Comparison of ENCODE assay signal across 18 cellular contexts in the genomic region with DNA sequence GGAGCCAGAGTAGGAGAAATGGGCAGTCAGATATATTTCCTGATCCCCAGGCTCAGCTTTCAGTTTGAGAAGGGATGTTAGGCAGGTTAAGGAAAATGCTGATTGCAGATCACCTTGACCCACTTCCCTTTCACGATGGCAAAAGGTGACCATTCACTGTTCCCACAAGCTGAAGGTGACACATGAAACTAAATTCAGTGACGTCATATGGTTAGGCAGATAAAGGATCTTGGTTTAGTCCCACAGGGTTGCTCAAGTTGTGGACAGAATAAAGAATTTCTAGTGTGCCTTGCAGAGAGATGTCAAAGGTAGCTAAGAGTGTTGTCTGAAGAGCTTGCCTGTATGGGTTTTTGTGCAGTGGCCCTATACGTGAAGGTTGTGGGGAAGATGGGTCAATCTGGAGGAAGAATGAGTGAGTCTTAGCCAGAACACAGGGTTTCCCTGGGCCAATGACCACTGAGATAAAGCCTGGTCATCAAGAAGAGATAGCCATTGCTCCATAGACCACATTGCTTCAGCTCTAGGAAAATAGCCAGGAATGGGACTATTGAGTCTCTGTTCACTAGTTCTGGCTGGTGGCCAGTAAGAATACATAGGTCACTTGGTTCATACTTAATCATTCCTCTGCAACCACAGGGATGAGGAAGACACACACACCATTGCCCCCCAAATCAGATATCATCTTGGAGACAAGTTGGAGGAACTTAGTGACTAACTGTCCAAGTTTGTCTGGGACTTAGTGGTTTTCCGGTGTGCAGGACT.
DNase-seq lines count a peak whose midpoint lies in the region; ATAC-seq lines count a peak whose summit lies in the region.
"Had no signal": no experiment of that assay in that cellular context is flagged by ENCODE, and none has a peak within 500 bp of the region (broad histone marks: within the 10 kb centered on the region; RNA-seq: fewer than 3 reads in every experiment).

No MANE protein-coding gene starts in this region.

- peaks cover 9% of the 10 kb centered on the region for H3K4me1 Mint-ChIP-seq in activated CD8-positive, alpha-beta memory T cell treated with anti-CD3 and anti-CD28 coated beads, Interleukin-2, amount 10 ng/mL, durations not matched to agents 7 days and 5 days

- no peak overlapping the region for H3K27ac Mint-ChIP-seq in activated CD8-positive, alpha-beta memory T cell treated with anti-CD3 and anti-CD28 coated beads, Interleukin-2, amount 10 ng/mL, durations not matched to agents 7 days and 5 days
- H3K27ac Mint-ChIP-seq: effector memory CD8-positive, alpha-beta T cell had no signal

- H3K36me3 Mint-ChIP-seq in activated CD8-positive, alpha-beta memory T cell treated with anti-CD3 and anti-CD28 coated beads, Interleukin-2, amount 10 ng/mL, durations not matched to agents 7 days and 5 days, result no peaks in the 10 kb centered on the region

- peaks cover 22% of the 10 kb centered on the region for H3K27me3 Mint-ChIP-seq in activated CD8-positive, alpha-beta memory T cell treated with anti-CD3 and anti-CD28 coated beads, Interleukin-2, amount 10 ng/mL, durations not matched to agents 7 days and 5 days

- DNase-seq in Daoy (ENCODE audit: low read depth), result peak; percentile 78
- DNase-seq in NCI-H226, result peak; percentile 61
- DNase-seq in fibroblast of gingiva (ENCODE audit: low read depth), result peak; percentile 42
- peak; percentile 83 for DNase-seq in non-pigmented ciliary epithelial cell (ENCODE audit: low read depth)
- DNase-seq in activated CD8-positive, alpha-beta memory T cell treated with anti-CD3 and anti-CD28 coated beads, Interleukin-2, amount 10 ng/mL, durations not matched to agents 7 days and 5 days, result no peak
- no peak for DNase-seq in NCI-H1694 treated with DMSO at 0.1 percent for 48 hours (lab: John Stamatoyannopoulos, UW)
- DNase-seq in dedifferentiated amniotic fluid mesenchymal stem cell (ENCODE audit: extremely low spot score), result no peak
- no peak for DNase-seq in NCI-H526 treated with DMSO at 0.1 percent for 48 hours (lab: John Stamatoyannopoulos, UW)
- DNase-seq: activated CD4-positive, alpha-beta T cell treated with anti-CD3 and anti-CD28 coated beads, Interleukin-2, amount 50 U/mL, for 4 hours; aorta; effector memory CD8-positive, alpha-beta T cell; GF-D8; head of caudate nucleus; Karpas-422; left colon; NCI-H2029 treated with DMSO at 0.1 percent for 48 hours; transverse colon had no signal

- H3K4me3 Mint-ChIP-seq in activated CD8-positive, alpha-beta memory T cell treated with anti-CD3 and anti-CD28 coated beads, Interleukin-2, amount 10 ng/mL, durations not matched to agents 7 days and 5 days, result no peak overlapping the region
- H3K4me3 Mint-ChIP-seq: effector memory CD8-positive, alpha-beta T cell had no signal

- peaks cover 7% of the 10 kb centered on the region for H3K9me3 Mint-ChIP-seq in activated CD8-positive, alpha-beta memory T cell treated with anti-CD3 and anti-CD28 coated beads, Interleukin-2, amount 10 ng/mL, durations not matched to agents 7 days and 5 days (ENCODE audit: low read depth)

- no peak for ATAC-seq in activated CD8-positive, alpha-beta memory T cell treated with anti-CD3 and anti-CD28 coated beads, Interleukin-2, amount 10 ng/mL, durations not matched to agents 7 days and 5 days
- ATAC-seq: effector memory CD8-positive, alpha-beta T cell; left colon; Right ventricle myocardium inferior had no signal

- CTCF ChIA-PET in activated CD8-positive, alpha-beta memory T cell treated with anti-CD3 and anti-CD28 coated beads, Interleukin-2, amount 10 ng/mL, durations not matched to agents 7 days and 5 days (lab: Charles Lee), result no interaction called here

Comparison
In these comparisons a context has a peak if more than half of its experiments do, and no peak if none do; other contexts are left out.
1. DNase-seq: peak in Daoy (single experiment), NCI-H226 (single experiment), fibroblast of gingiva (single experiment) and non-pigmented ciliary epithelial cell (single experiment); none in activated CD8-positive, alpha-beta memory T cell treated with anti-CD3 and anti-CD28 coated beads, Interleukin-2, amount 10 ng/mL, durations not matched to agents 7 days and 5 days (single experiment), NCI-H1694 treated with DMSO at 0.1 percent for 48 hours (single experiment), dedifferentiated amniotic fluid mesenchymal stem cell (single experiment) and NCI-H526 treated with DMSO at 0.1 percent for 48 hours (single experiment).